In the genomic region with DNA sequence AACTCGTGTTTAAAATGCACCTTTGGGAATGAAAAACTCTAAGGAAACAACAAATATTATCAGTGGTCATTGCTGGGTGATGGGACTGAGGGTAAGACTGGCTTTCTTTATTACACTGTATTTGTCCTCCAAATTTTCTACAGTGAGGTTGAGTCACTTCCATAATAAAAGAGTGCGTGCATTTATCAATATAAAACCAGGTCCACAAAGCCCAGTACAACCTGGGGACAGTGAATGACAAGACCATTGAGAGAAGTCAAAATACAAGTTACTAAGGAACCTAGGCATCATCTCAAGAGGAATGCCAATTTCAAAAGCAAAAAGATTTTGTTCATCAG, we compare ENCODE assay signal across 8 cellular contexts.
DNase-seq lines count a peak whose midpoint lies in the region; ATAC-seq and TF ChIP-seq lines count a peak whose summit lies in the region.

No MANE protein-coding gene starts in this region.

- peaks cover 2% of the 10 kb centered on the region for H3K36me3 Mint-ChIP-seq in activated T-cell treated with anti-CD3 and anti-CD28 coated beads, Interleukin-2, amount 50 U/mL, for 24 hours (ENCODE audit: low read depth)

- H3K27me3 ChIP-seq in WERI-Rb-1 (ENCODE audit: insufficient read depth, low read depth, severe bottlenecking): peaks cover 43% of the 10 kb centered on the region
- H3K27me3 ChIP-seq in hepatocyte: no peaks in the 10 kb centered on the region
- H3K27me3 ChIP-seq in stomach smooth muscle (ENCODE audit: control insufficient read depth in 1 of 2, insufficient read depth in 2 of 2, low read length in 2 of 2): peaks cover 0 to 10% of the 10 kb centered on the region in 2 donors

- peaks cover 42% of the 10 kb centered on the region for H3K27me3 Mint-ChIP-seq in activated T-cell treated with anti-CD3 and anti-CD28 coated beads, Interleukin-2, amount 50 U/mL, for 24 hours

- no peak overlapping the region for H2AFZ ChIP-seq in hepatocyte

- H3K4me3 ChIP-seq in WERI-Rb-1 (ENCODE audit: low read depth, low read length) (peak overlapping the region; percentile 68; the same call in 1 of the 2 replicates), hepatocyte (no peak overlapping the region), stomach smooth muscle (ENCODE audit: low read length in 2 of 2) (peak overlapping the region; percentile 70 to 83)

- no peaks in the 10 kb centered on the region for H3K79me2 ChIP-seq in hepatocyte

- TF ChIP-seq CTCF in WERI-Rb-1 (IDR thresholded peaks at IDR 0.05; ENCODE audit: low read depth, low read length) (no peak), hepatocyte (IDR thresholded peaks at IDR 0.05; ENCODE audit: poor library complexity) (no peak)

- H3K4me3 Mint-ChIP-seq in activated T-cell treated with anti-CD3 and anti-CD28 coated beads, Interleukin-2, amount 50 U/mL, for 24 hours: peak overlapping the region; percentile 95

- H3K4me1 Mint-ChIP-seq in activated T-cell treated with anti-CD3 and anti-CD28 coated beads, Interleukin-2, amount 50 U/mL, for 24 hours (ENCODE audit: low read depth): peaks cover 19% of the 10 kb centered on the region

- no peaks in the 10 kb centered on the region for H3K36me3 ChIP-seq in WERI-Rb-1
- no peaks in the 10 kb centered on the region for H3K36me3 ChIP-seq in hepatocyte (replicated peaks; ENCODE audit: insufficient read depth, low read depth)
- no peaks in the 10 kb centered on the region for H3K36me3 ChIP-seq in stomach smooth muscle (ENCODE audit: control insufficient read depth in 2 of 2, insufficient read depth in 2 of 2, low read length in 2 of 2)

- H3K4me1 ChIP-seq in hepatocyte (ENCODE audit: insufficient read depth) (no peaks in the 10 kb centered on the region), stomach smooth muscle (ENCODE audit: control insufficient read depth, insufficient read depth, low read length) (peaks cover 10% of the 10 kb centered on the region)

- H3K4me2 ChIP-seq in hepatocyte: peak overlapping the region; percentile 65

- WGBS in hepatocyte (ENCODE audit: low lambda C conversion rate, missing lambda C conversion rate): 15% methylated on average over 2 of the region's 2 CpGs

- H3K27ac Mint-ChIP-seq in activated T-cell treated with anti-CD3 and anti-CD28 coated beads, Interleukin-2, amount 50 U/mL, for 24 hours: peak overlapping the region; percentile 99

- no peaks in the 10 kb centered on the region for H3K9me2 ChIP-seq in hepatocyte (replicated peaks; ENCODE audit: insufficient read depth)

- H3K9me3 Mint-ChIP-seq in activated T-cell treated with anti-CD3 and anti-CD28 coated beads, Interleukin-2, amount 50 U/mL, for 24 hours: no peaks in the 10 kb centered on the region

- ATAC-seq in GM21786 (IDR thresholded peaks at IDR 0.05; ENCODE audit: unreplicated experiment): no peak
- ATAC-seq in HG03095 (IDR thresholded peaks at IDR 0.05; ENCODE audit: unreplicated experiment): no peak

- no peak overlapping the region for H3K9ac ChIP-seq in stomach smooth muscle (ENCODE audit: low read length in 2 of 2)

- H3K9me3 ChIP-seq in WERI-Rb-1 (ENCODE audit: severe bottlenecking) (no peaks in the 10 kb centered on the region), hepatocyte (ENCODE audit: low read depth) (no peaks in the 10 kb centered on the region), stomach smooth muscle (ENCODE audit: control insufficient read depth in 2 of 2, low read length in 2 of 2) (no peaks in the 10 kb centered on the region)

- H3K27ac ChIP-seq in WERI-Rb-1 (no peak overlapping the region; the same call in 1 of the 2 replicates), hepatocyte (peak overlapping the region; percentile 46), stomach smooth muscle (ENCODE audit: low read length) (no peak overlapping the region)

- DNase-seq in activated T-cell treated with anti-CD3 and anti-CD28 coated beads, Interleukin-2, amount 50 U/mL, for 24 hours: no peak
- no peak for DNase-seq in activated T-cell treated with anti-CD3 and anti-CD28 coated beads, Interleukin-2, amount 50 U/mL, for 48 hours
- DNase-seq in WERI-Rb-1 (no peak), hepatocyte (ENCODE audit: low spot score) (no peak), pons (ENCODE audit: low spot score) (no peak)

- H4K20me1 ChIP-seq in hepatocyte (ENCODE audit: insufficient read depth, poor library complexity, severe bottlenecking): no peaks in the 10 kb centered on the region
